25 cellular contexts compared by ENCODE assay signal in the genomic region with DNA sequence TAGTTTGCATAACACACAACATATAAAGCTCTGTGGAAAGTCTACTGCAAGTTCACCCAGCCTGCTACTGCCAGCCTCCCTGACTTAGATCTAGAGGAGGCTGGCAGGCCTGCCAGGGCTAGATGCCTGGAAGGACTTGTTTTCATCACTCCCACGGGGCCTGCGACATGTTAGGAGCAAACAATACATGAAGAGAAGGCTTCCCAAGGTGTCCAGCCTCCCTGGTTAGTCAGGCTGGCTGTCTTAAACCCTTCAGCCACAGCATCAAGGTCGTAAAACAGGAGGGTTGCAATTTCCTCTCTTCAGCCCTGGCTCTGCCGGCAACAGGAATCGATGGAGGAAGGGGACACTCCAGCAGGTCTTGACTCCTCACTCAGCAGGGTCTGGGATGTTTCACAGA.
DNase-seq lines count a peak whose midpoint lies in the region; ATAC-seq and TF ChIP-seq lines count a peak whose summit lies in the region.
"Had no signal": no experiment of that assay in that cellular context is flagged by ENCODE, and none has a peak within 500 bp of the region (broad histone marks: within the 10 kb centered on the region; RNA-seq: fewer than 3 reads in every experiment).

No MANE protein-coding gene starts in this region.

- H3K27ac ChIP-seq in left ventricle myocardium inferior (replicated peaks) (no peak overlapping the region), HUES6 (ENCODE audit: low read depth, low read length) (no peak overlapping the region), tibial artery (no peak overlapping the region)
- H3K27ac ChIP-seq: ascending aorta, cardiac muscle cell, suprapubic skin had no signal

- in situ Hi-C loops in HAP-1 (cut with MboI; ENCODE audit: low sequenced_read_pairs), result no loop called here

- H3K36me3 ChIP-seq in left ventricle myocardium inferior, result no peaks in the 10 kb centered on the region
- no peaks in the 10 kb centered on the region for H3K36me3 ChIP-seq in HUES6 (ENCODE audit: control insufficient read depth, insufficient read depth, low read length)
- H3K36me3 ChIP-seq in HAP-1 (replicated peaks), result no peaks in the 10 kb centered on the region
- no peaks in the 10 kb centered on the region for H3K36me3 ChIP-seq in tibial artery
- H3K36me3 ChIP-seq: ascending aorta, cardiac muscle cell, suprapubic skin had no signal

- H3K27me3 ChIP-seq in left ventricle myocardium inferior (ENCODE audit: low read depth), result no peaks in the 10 kb centered on the region
- no peaks in the 10 kb centered on the region for H3K27me3 ChIP-seq in HUES6 (ENCODE audit: control insufficient read depth, insufficient read depth, low read length)
- no peaks in the 10 kb centered on the region for H3K27me3 ChIP-seq in HAP-1 (ENCODE audit: low read depth)
- H3K27me3 ChIP-seq in tibial artery, result no peaks in the 10 kb centered on the region
- H3K27me3 ChIP-seq: ascending aorta, cardiac muscle cell, suprapubic skin had no signal

- DNase-seq in left ventricle myocardium superior (no peak), left ventricle myocardium inferior (no peak), foreskin fibroblast (peak; percentile 51 to 61), HAP-1 (ENCODE audit: low spot score in 2 of 2) (no peak), AG08396 (ENCODE audit: low spot score) (no peak), tibial artery (no peak)
- DNase-seq: activated CD4-positive, alpha-beta T cell treated with anti-CD3 and anti-CD28 coated beads for 36 hours; activated CD8-positive, alpha-beta T cell treated with anti-CD3 and anti-CD28 coated beads, Interleukin-2, amount 10 ng/mL, durations not matched to agents 7 days and 5 days; activated naive CD8-positive, alpha-beta T cell treated with anti-CD3 and anti-CD28 coated beads, Interleukin-2, amount 10 ng/mL, durations not matched to agents 7 days and 5 days; cortex of kidney; effector memory CD8-positive, alpha-beta T cell; foreskin melanocyte; KBM-7; NCI-H2171 treated with DMSO at 0.1 percent for 48 hours; NCI-H69; RPMI8226; stimulated activated CD4-positive, alpha-beta T cell treated with anti-CD3 and anti-CD28 coated beads, Interleukin-15, amount 100 ng/mL, for 24 hours; stimulated activated naive CD4-positive, alpha-beta T cell had no signal

- H3K9me3 ChIP-seq in left ventricle myocardium inferior (replicated peaks), result no peaks in the 10 kb centered on the region
- H3K9me3 ChIP-seq in HUES6 (ENCODE audit: control insufficient read depth, insufficient read depth, low read depth, low read length), result no peaks in the 10 kb centered on the region
- H3K9me3 ChIP-seq in HAP-1, result no peaks in the 10 kb centered on the region
- H3K9me3 ChIP-seq in tibial artery, result no peaks in the 10 kb centered on the region
- H3K9me3 ChIP-seq: ascending aorta, suprapubic skin had no signal

- H3K9ac ChIP-seq in HUES6 (ENCODE audit: low read length), result peak overlapping the region; percentile 7

- H3K4me1 ChIP-seq in left ventricle myocardium inferior (no peaks in the 10 kb centered on the region), HUES6 (ENCODE audit: control insufficient read depth, insufficient read depth, low read length) (no peaks in the 10 kb centered on the region), HAP-1 (no peaks in the 10 kb centered on the region), tibial artery (no peaks in the 10 kb centered on the region)
- H3K4me1 ChIP-seq: ascending aorta, suprapubic skin had no signal

- no peak for TF ChIP-seq CTCF in left ventricle myocardium inferior (IDR thresholded peaks at IDR 0.05; ENCODE audit: borderline replicate concordance)
- TF ChIP-seq CTCF in foreskin fibroblast (IDR thresholded peaks at IDR 0.05; ENCODE audit: low read depth, low read length), result no peak
- no peak for TF ChIP-seq CTCF in tibial artery (IDR thresholded peaks at IDR 0.05)

- peak; percentile 48 for ATAC-seq in left ventricle myocardium superior
- ATAC-seq: activated CD4-positive, alpha-beta T cell treated with anti-CD3 and anti-CD28 coated beads for 36 hours; activated CD8-positive, alpha-beta T cell treated with anti-CD3 and anti-CD28 coated beads, Interleukin-2, amount 10 ng/mL, durations not matched to agents 7 days and 5 days; effector memory CD8-positive, alpha-beta T cell; esophagus mucosa; HCT116; sciatic nerve had no signal

- H3K4me3 ChIP-seq in left ventricle myocardium inferior (no peak overlapping the region), HUES6 (ENCODE audit: low read depth, low read length) (no peak overlapping the region), foreskin fibroblast (ENCODE audit: low read depth in 1 of 2, low read length in 2 of 2) (no peak overlapping the region), HAP-1 (no peak overlapping the region), tibial artery (no peak overlapping the region)
- H3K4me3 ChIP-seq: ascending aorta, cardiac muscle cell, suprapubic skin had no signal

- intact Hi-C loops in left ventricle myocardium superior (cut with micrococcal nuclease) (no loop called here), left ventricle myocardium inferior (cut with micrococcal nuclease) (no loop called here), tibial artery (cut with DNase I; ENCODE audit: low total_unique reads) (no loop called here)

Comparison
In these comparisons a context has a peak if more than half of its experiments do, and no peak if none do; other contexts are left out.
1. DNase-seq: peak in foreskin fibroblast (2 of 2); none in left ventricle myocardium superior (single experiment), left ventricle myocardium inferior (single experiment), HAP-1 (0 of 2), AG08396 (single experiment) and tibial artery (0 of 2).